ENCODE assay signal across 13 cellular contexts in genomic region chr15:31476411-31476810, GRCh38.
"Had no signal": no experiment of that assay in that cellular context is flagged by ENCODE, and none has a peak within 500 bp of the region (broad histone marks: within the 10 kb centered on the region; RNA-seq: fewer than 3 reads in every experiment).

No MANE protein-coding gene starts in this region.

- H3K36me3 Mint-ChIP-seq: stimulated activated memory B cell treated with anti-CD40 and anti-IgM and Interleukin-4, amounts not matched to agents 10 μg/mL and 1 μg/mL and 100 μg/mL, for 72 hours had no signal

- H3K9me3 Mint-ChIP-seq: stimulated activated memory B cell treated with anti-CD40 and anti-IgM and Interleukin-4, amounts not matched to agents 10 μg/mL and 1 μg/mL and 100 μg/mL, for 72 hours; T-helper 2 cell treated with Interferon-gamma antibody and Interleukin-4, amounts not matched to agents 5 μg/mL and 100 μg/mL, for 36 hours had no signal

- H3K27me3 Mint-ChIP-seq: activated CD4-positive, alpha-beta memory T cell treated with anti-CD3 and anti-CD28 coated beads for 36 hours had no signal

- H3K27ac Mint-ChIP-seq: activated CD4-positive, alpha-beta memory T cell treated with anti-CD3 and anti-CD28 coated beads for 36 hours; stimulated activated memory B cell treated with anti-CD40 and anti-IgM and Interleukin-4, amounts not matched to agents 10 μg/mL and 1 μg/mL and 100 μg/mL, for 72 hours; T-helper 2 cell treated with Interferon-gamma antibody and Interleukin-4, amounts not matched to agents 5 μg/mL and 100 μg/mL, for 36 hours had no signal

- H3K27ac ChIP-seq: breast epithelium, heart left ventricle, tibial nerve had no signal

- DNase-seq: activated CD4-positive, alpha-beta memory T cell treated with anti-CD3 and anti-CD28 coated beads for 36 hours; activated naive CD4-positive, alpha-beta T cell treated with anti-CD3 and anti-CD28 coated beads, Interleukin-2, amount 50 U/mL, for 16 hours; left ventricle myocardium superior; mesenchymal stem cell; posterior cingulate gyrus; small intestine had no signal

- H3K27me3 ChIP-seq: breast epithelium, tibial nerve had no signal

- H3K4me3 ChIP-seq: breast epithelium, heart left ventricle, tibial nerve had no signal

- FAIRE-seq: frontal cortex, islet of Langerhans, small intestine had no signal

- H3K4me1 ChIP-seq: breast epithelium had no signal

- H3K4me3 Mint-ChIP-seq: activated CD4-positive, alpha-beta memory T cell treated with anti-CD3 and anti-CD28 coated beads for 36 hours; stimulated activated memory B cell treated with anti-CD40 and anti-IgM and Interleukin-4, amounts not matched to agents 10 μg/mL and 1 μg/mL and 100 μg/mL, for 72 hours; T-helper 2 cell treated with Interferon-gamma antibody and Interleukin-4, amounts not matched to agents 5 μg/mL and 100 μg/mL, for 36 hours had no signal

- ATAC-seq: heart left ventricle; left ventricle myocardium superior; stimulated activated memory B cell treated with anti-CD40 and anti-IgM and Interleukin-4, amounts not matched to agents 10 μg/mL and 1 μg/mL and 100 μg/mL, for 72 hours had no signal

- H3K9me3 ChIP-seq: breast epithelium, heart left ventricle, tibial nerve had no signal

- H3K36me3 ChIP-seq: breast epithelium, heart left ventricle, tibial nerve had no signal
